1 cellular context compared by ENCODE assay signal in genomic region chr3:186955898-186956696, GRCh38.
TF ChIP-seq lines count a peak whose summit lies in the region.

No MANE protein-coding gene starts in this region.

TF ChIP-seq in IMR-90, 13 proteins besides CTCF, POLR2A, EP300 and RAD21:
- no peak for TF ChIP-seq MXI1 (IDR thresholded peaks at IDR 0.05; ENCODE audit: borderline replicate concordance, low read depth, low read length)
- TF ChIP-seq RCOR1 (IDR thresholded peaks at IDR 0.05; ENCODE audit: insufficient replicate concordance, low read length): no peak
- TF ChIP-seq SMC3 (IDR thresholded peaks at IDR 0.05; ENCODE audit: low read depth, low read length): no peak
- no peak for TF ChIP-seq BHLHE40 (IDR thresholded peaks at IDR 0.05; ENCODE audit: low read depth, low read length)
- no peak for TF ChIP-seq USF2 (IDR thresholded peaks at IDR 0.05; ENCODE audit: low read depth, low read length)
- no peak for TF ChIP-seq NFE2L2 (IDR thresholded peaks at IDR 0.05; ENCODE audit: low read depth, low read length)
- no peak for TF ChIP-seq MAZ (IDR thresholded peaks at IDR 0.05; ENCODE audit: borderline replicate concordance, low read depth, low read length)
- no peak for TF ChIP-seq CEBPB (IDR thresholded peaks at IDR 0.05; ENCODE audit: low read depth, low read length)
- TF ChIP-seq MAFK (IDR thresholded peaks at IDR 0.05; ENCODE audit: low read depth, low read length): no peak
- no peak for TF ChIP-seq RFX5 (IDR thresholded peaks at IDR 0.05; ENCODE audit: low read depth, low read length)
- TF ChIP-seq ELK1 (IDR thresholded peaks at IDR 0.05; ENCODE audit: borderline replicate concordance, low read depth, low read length): no peak
- TF ChIP-seq FOS (IDR thresholded peaks at IDR 0.05; ENCODE audit: low read depth, low read length): no peak
